2 cellular contexts compared by ENCODE assay signal in genomic region chr2:9595256-9595655, GRCh38.
TF ChIP-seq lines count a peak whose summit lies in the region.
"Not testable (repeated sequence)": the region's sequence is repeated elsewhere in the genome, so short reads cannot be mapped to it uniquely, and the experiment has no call there.

No MANE protein-coding gene starts in this region.

TF ChIP-seq in A549, 52 proteins besides CTCF, POLR2A, EP300 and RAD21:
- TF ChIP-seq FOSL2 (IDR thresholded peaks at IDR 0.05), result not testable (repeated sequence)
- peak; percentile 55 for TF ChIP-seq FOSL2 (CRISPR knock-in tag; IDR thresholded peaks at IDR 0.05)

TF ChIP-seq in SK-N-SH, 30 proteins besides CTCF, POLR2A, EP300 and RAD21:
- peak; percentile 40; the same call in 1 of the 2 replicates for TF ChIP-seq RXRA (IDR thresholded peaks at IDR 0.05; ENCODE audit: borderline replicate concordance, low read depth)
